Comparison of ENCODE assay signal across 8 cellular contexts in the genomic region with DNA sequence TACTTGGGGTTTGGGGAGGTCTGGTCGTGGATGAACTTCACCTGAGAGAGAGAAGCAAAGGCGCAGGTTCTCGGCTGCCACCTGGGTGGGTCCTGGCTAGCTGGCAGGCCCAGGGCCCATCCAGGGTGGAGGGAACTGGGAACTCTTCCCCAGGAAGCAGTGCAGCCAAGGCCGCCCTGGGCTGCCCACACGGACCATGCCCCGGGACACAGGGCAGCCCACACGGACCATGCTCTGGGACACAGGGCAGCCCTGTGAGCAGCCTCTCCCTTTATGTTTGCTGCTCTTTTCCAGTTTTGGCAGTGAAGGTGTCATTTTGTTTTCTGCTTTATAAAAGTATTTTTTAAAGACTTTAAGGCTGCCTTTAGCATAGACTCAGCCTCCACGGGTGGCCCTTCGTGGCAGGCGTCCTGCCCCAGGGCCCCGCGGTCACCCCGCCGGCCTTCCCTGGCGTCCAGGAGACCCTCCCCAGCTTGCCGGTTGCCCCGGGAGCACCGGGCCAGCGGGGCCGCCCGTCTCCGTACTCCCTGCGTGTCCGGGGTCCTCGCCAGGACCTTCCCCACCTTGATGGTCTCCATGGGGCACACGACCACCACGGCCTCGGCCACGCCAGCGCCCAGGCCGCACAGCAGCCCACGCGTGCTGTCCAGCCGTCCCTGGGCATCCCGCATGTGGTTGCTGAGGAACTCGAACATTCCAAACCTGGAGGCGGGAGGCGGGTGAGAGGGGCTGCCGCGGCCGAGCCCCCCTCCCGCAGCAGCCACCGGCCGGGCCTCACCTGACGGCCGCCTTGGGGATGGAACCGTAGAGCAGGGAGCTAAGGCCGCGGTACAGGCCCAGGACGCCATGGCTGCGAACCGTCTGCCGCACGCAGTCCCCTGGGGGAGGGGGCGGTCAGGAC. TPM values are rescaled to one million over a fixed set of nuclear protein-coding genes. Genes with fewer than 3 reads are reported as not detected.
A peak's percentile ranks its signal among the peaks of the same experiment; 100 is the strongest.
DNase-seq lines count a peak whose midpoint lies in the region; ATAC-seq and TF ChIP-seq lines count a peak whose summit lies in the region.

No MANE protein-coding gene starts in this region.

- 9 to 22% (median 11%) methylated on average over 36 to 55 of the region's 55 CpGs for WGBS in ovary, 3 donors

- H3K27ac ChIP-seq in DND-41 (ENCODE audit: low read length) (peak overlapping the region; percentile 76), OCI-LY7 (ENCODE audit: low read depth, low read length, poor library complexity, severe bottlenecking) (peak overlapping the region; percentile 48), ovary (peak overlapping the region; percentile 80 to 91)

- peak overlapping the region; percentile 68 to 69; a peak in 3 of 4 replicates for H3K4me3 ChIP-seq in DND-41 (ENCODE audit: low read depth in 1 of 2, low read length in 2 of 2)
- H3K4me3 ChIP-seq in OCI-LY7 (ENCODE audit: low read depth, low read length, poor library complexity, severe bottlenecking) = peak overlapping the region; percentile 88
- peak overlapping the region; percentile 50 for H3K4me3 ChIP-seq in epithelial cell of esophagus (ENCODE audit: low read length)
- peak overlapping the region; percentile 86 for H3K4me3 ChIP-seq in ovary

- peak overlapping the region; percentile 82 for H3K4me2 ChIP-seq in DND-41 (ENCODE audit: insufficient read depth, low read length)
- H3K4me2 ChIP-seq in OCI-LY7 (ENCODE audit: low read length) = peak overlapping the region; percentile 96

- CTCF ChIA-PET in OCI-LY7 (lab: Charles Lee; ENCODE audit: unreplicated experiment) = interaction anchor here (0.8 kb wide), 1 partner anchor 114 kb away, joined by 4 read pairs; a partner anchor contains a TSS

- H3K79me2 ChIP-seq in DND-41 (ENCODE audit: insufficient read depth, low read length) = peaks cover 59% of the 10 kb centered on the region
- peaks cover 39% of the 10 kb centered on the region for H3K79me2 ChIP-seq in OCI-LY7 (ENCODE audit: insufficient read depth, low read depth, low read length)

- no peak for TF ChIP-seq POLR2A in ovary (IDR thresholded peaks at IDR 0.05)

- H3K9me3 ChIP-seq in DND-41 (ENCODE audit: insufficient read depth, low read length, severe bottlenecking) = no peaks in the 10 kb centered on the region
- H3K9me3 ChIP-seq in OCI-LY7 (ENCODE audit: low read length) = no peaks in the 10 kb centered on the region
- H3K9me3 ChIP-seq in ovary = no peaks in the 10 kb centered on the region

- POLR2A ChIA-PET in OCI-LY7 (lab: Charles Lee) = interaction anchor here (1.2 kb wide), 1 partner anchor 16 kb away, joined by 4 read pairs; no protein-coding TSS in a partner anchor

- BruUV-seq in OCI-LY7 (replicated peaks; lab: Mats Ljungman, UMichigan) = no TSS peak

- H3K27me3 ChIP-seq in DND-41 (ENCODE audit: insufficient read depth, low read length, poor library complexity) (no peaks in the 10 kb centered on the region), ovary (no peaks in the 10 kb centered on the region)

- H3K4me1 ChIP-seq in DND-41 (ENCODE audit: insufficient read depth, low read length) (peaks cover 66% of the 10 kb centered on the region), OCI-LY7 (ENCODE audit: insufficient read depth, low read length, poor library complexity, severe bottlenecking) (peaks cover 67% of the 10 kb centered on the region), ovary (ENCODE audit: insufficient read depth) (peaks cover 7% of the 10 kb centered on the region)

- no peaks in the 10 kb centered on the region for H3K9me2 ChIP-seq in OCI-LY7 (ENCODE audit: insufficient read depth, low read length)

- TF ChIP-seq CTCF in DND-41 (IDR thresholded peaks at IDR 0.05; ENCODE audit: borderline replicate concordance, extremely low read depth, low read length, poor library complexity, severe bottlenecking) (no peak), OCI-LY7 (conservative IDR thresholded peaks at IDR 0.05; ENCODE audit: low read length) (no peak), epithelial cell of esophagus (IDR thresholded peaks at IDR 0.05; ENCODE audit: insufficient read depth, low read depth, low read length, missing control alignments) (no peak), ovary (IDR thresholded peaks at IDR 0.05) (no peak)

- peak overlapping the region; percentile 86 for H3K9ac ChIP-seq in DND-41 (ENCODE audit: low read depth, low read length)

- H3K36me3 ChIP-seq in DND-41 (ENCODE audit: insufficient read depth, low read length) = peaks cover 34% of the 10 kb centered on the region
- peaks cover 22% of the 10 kb centered on the region; the same call in 1 of the 2 replicates for H3K36me3 ChIP-seq in OCI-LY7 (ENCODE audit: insufficient read depth, low read length)
- H3K36me3 ChIP-seq in ovary = no peaks in the 10 kb centered on the region

- H4K20me1 ChIP-seq in DND-41 (ENCODE audit: insufficient read depth, low read length) (peaks cover 60% of the 10 kb centered on the region), OCI-LY7 (ENCODE audit: insufficient read depth, low read length) (0 out of 2 replicates have a peak, but pooled peaks cover 2% of the 10 kb centered on the region)

- TF ChIP-seq EP300 in ovary (IDR thresholded peaks at IDR 0.05) = no peak

- intact Hi-C loops in OCI-LY7 (cut with micrococcal nuclease; ENCODE audit: unreplicated experiment) = loop anchor here (5.0 kb wide), 3 partner anchors 115 to 270 kb away; a partner anchor contains a TSS
- intact Hi-C loops in ovary (cut with DNase I) = loop anchor here in 1 of 4 donors (5.0 kb wide), 1 partner anchor 115 kb away; a partner anchor contains a TSS

- H2AFZ ChIP-seq in DND-41 (ENCODE audit: low read depth, low read length) = peak overlapping the region; percentile 87
- no peak overlapping the region for H2AFZ ChIP-seq in OCI-LY7 (ENCODE audit: low read length)

- ATAC-seq in DND-41 (ENCODE audit: insufficient read depth, low read depth) (peak; percentile 5), GM18873 (IDR thresholded peaks at IDR 0.05; ENCODE audit: low FRiP score, unreplicated experiment) (no peak), GM19351 (IDR thresholded peaks at IDR 0.05; ENCODE audit: unreplicated experiment) (no peak)

- DNase-seq in DND-41 = no peak
- DNase-seq in OCI-LY7 (ENCODE audit: low spot score) = no peak
- no peak for DNase-seq in epithelial cell of esophagus (ENCODE audit: low read depth)
- peak in 2 of 5 donors; percentile 44 to 58 for DNase-seq in ovary
- DNase-seq in NCI-H2227 treated with DMSO at 0.1 percent for 48 hours (lab: John Stamatoyannopoulos, UW) = no peak
- no peak for DNase-seq in GM19240 (ENCODE audit: insufficient read length, low spot score)

RNA-seq across cellular contexts. Expression of a gene that starts 1.1 kb away (rescaled TPM):
- total RNA-seq in OCI-LY7 (2014; rRNA removed; shearing (Covaris generic)) = 52.4 and 59.5 TPM in 2 replicates
- total RNA-seq in OCI-LY7 (2022) = 106 and 117 TPM in 2 replicates
- 10 to 100 TPM; 36.0 to 90.7 (median 76.4) TPM for total RNA-seq in ovary
- 10 to 100 TPM; 15.8 to 42.6 TPM for polyA plus RNA-seq in ovary

RNA-seq across cellular contexts. Expression of a gene that starts 27.3 kb away (rescaled TPM):
- total RNA-seq in OCI-LY7 (2014; rRNA removed; shearing (Covaris generic)) = not detected in 2 replicates
- not detected in 2 replicates for total RNA-seq in OCI-LY7 (2022)
- not detected for total RNA-seq in ovary
- polyA plus RNA-seq in ovary = not detected

RNA-seq across cellular contexts. Expression of a gene that starts 33.0 kb away (rescaled TPM):
- total RNA-seq in OCI-LY7 (2014; rRNA removed; shearing (Covaris generic)) = 8.0 and 13.4 TPM in 2 replicates
- total RNA-seq in OCI-LY7 (2022) (14.1 and 15.7 TPM in 2 replicates), ovary (10 to 100 TPM; 12.8 to 20.2 (median 14.0) TPM)
- polyA plus RNA-seq in ovary = 10 to 100 TPM in 1 of 2 donors, 1 to 10 TPM in 1; 4.4 to 18.5 TPM

RNA-seq across cellular contexts. Expression of a gene that starts 46.3 kb away (rescaled TPM):
- not detected in 2 replicates for total RNA-seq in OCI-LY7 (2014; rRNA removed; shearing (Covaris generic))
- total RNA-seq in OCI-LY7 (2022) = not detected in 2 replicates
- not detected for total RNA-seq in ovary
- polyA plus RNA-seq in ovary = under 1 TPM in 1 of 2 donors, not detected in 1; 0.05 TPM

RNA-seq across cellular contexts. Expression of a gene that starts 55.2 kb away (rescaled TPM):
- 26.6 and 29.7 TPM in 2 replicates for total RNA-seq in OCI-LY7 (2014; rRNA removed; shearing (Covaris generic))
- total RNA-seq in OCI-LY7 (2022) (26.9 and 27.6 TPM in 2 replicates), ovary (10 to 100 TPM; 31.7 to 71.9 (median 60.2) TPM)
- 10 to 100 TPM; 23.9 to 51.2 TPM for polyA plus RNA-seq in ovary
